7 cellular contexts compared by ENCODE assay signal in genomic region chr7:130887182-130888016, GRCh38.
DNase-seq lines count a peak whose midpoint lies in the region; ATAC-seq and TF ChIP-seq lines count a peak whose summit lies in the region.

No MANE protein-coding gene starts in this region.

- POLR2A ChIA-PET in WTC11 (lab: Charles Lee): no interaction called here

- H3K4me2 ChIP-seq in GM23338 (no peak overlapping the region), fibroblast of lung (ENCODE audit: extremely low read depth, insufficient read depth, low read length) (peak overlapping the region; percentile 41)

- no peak for TF ChIP-seq CTCF in GM23338 (conservative IDR thresholded peaks at IDR 0.05; ENCODE audit: low read depth in 2 of 2)
- no peak for TF ChIP-seq CTCF in WTC11 (IDR thresholded peaks at IDR 0.05)
- TF ChIP-seq CTCF in fibroblast of lung (conservative IDR thresholded peaks at IDR 0.05 in 1 of 2, IDR thresholded peaks at IDR 0.05 in 1 of 2; ENCODE audit: low read depth in 1 of 2, low read length in 2 of 2): no peak

- H3F3A ChIP-seq in GM23338 (replicated peaks; ENCODE audit: low read depth): no peaks in the 10 kb centered on the region

- no peaks in the 10 kb centered on the region; the same call in 1 of the 2 replicates for H4K20me1 ChIP-seq in GM23338 (replicated peaks; ENCODE audit: insufficient read depth)
- no peaks in the 10 kb centered on the region for H4K20me1 ChIP-seq in fibroblast of lung (ENCODE audit: control insufficient read depth, extremely low read depth, insufficient read depth, low read length)

- H3K4me1 Mint-ChIP-seq in GM23338 (peaks cover 24% of the 10 kb centered on the region), WTC11 (peaks cover 12% of the 10 kb centered on the region)
- peaks cover 62% of the 10 kb centered on the region for H3K4me1 Mint-ChIP-seq in stimulated activated effector memory CD8-positive, alpha-beta T cell treated with anti-CD3 and anti-CD28 coated beads, Interleukin-12 subunit alpha, Interleukin-12 subunit beta, amount 100 ng/mL, for 72 hours

- no peak overlapping the region for H3K4me3 Mint-ChIP-seq in GM23338
- no peak overlapping the region for H3K4me3 Mint-ChIP-seq in WTC11
- peak overlapping the region; percentile 17 for H3K4me3 Mint-ChIP-seq in stimulated activated effector memory CD8-positive, alpha-beta T cell treated with anti-CD3 and anti-CD28 coated beads, Interleukin-12 subunit alpha, Interleukin-12 subunit beta, amount 100 ng/mL, for 72 hours

- H3K36me3 Mint-ChIP-seq in GM23338 (ENCODE audit: low read depth) (peaks cover 2% of the 10 kb centered on the region; the same call in 2 of the 3 replicates), WTC11 (0 out of 2 replicates have a peak, but pooled peaks cover 3% of the 10 kb centered on the region)
- H3K36me3 Mint-ChIP-seq in stimulated activated effector memory CD8-positive, alpha-beta T cell treated with anti-CD3 and anti-CD28 coated beads, Interleukin-12 subunit alpha, Interleukin-12 subunit beta, amount 100 ng/mL, for 72 hours: no peaks in the 10 kb centered on the region

- H3K27ac ChIP-seq in GM23338 (ENCODE audit: low read depth) (no peak overlapping the region), fibroblast of lung (ENCODE audit: insufficient read depth, low read length) (peak overlapping the region; percentile 81)

- H3K9me2 ChIP-seq in GM23338 (ENCODE audit: insufficient read depth): no peaks in the 10 kb centered on the region

- DNase-seq in GM23338 (ENCODE audit: low spot score): no peak
- DNase-seq in WTC11 (ENCODE audit: low spot score): no peak
- peak; percentile 69 to 91 for DNase-seq in fibroblast of lung (ENCODE audit: low read depth in 2 of 2)
- no peak for DNase-seq in stimulated activated effector memory CD8-positive, alpha-beta T cell treated with anti-CD3 and anti-CD28 coated beads, Interleukin-12 subunit alpha, Interleukin-12 subunit beta, amount 100 ng/mL, for 72 hours (ENCODE audit: low spot score in 2 of 2)
- no peak for DNase-seq in GM19238 (ENCODE audit: insufficient read length, low spot score)
- no peak for DNase-seq in 8988T
- DNase-seq in DMS 273 (lab: John Stamatoyannopoulos, UW; ENCODE audit: unreplicated experiment): no peak

- H2AFZ ChIP-seq in GM23338 (no peak overlapping the region), fibroblast of lung (ENCODE audit: low read length) (no peak overlapping the region)

- CTCF ChIA-PET in WTC11 (lab: Charles Lee): interaction anchor here (0.8 to 5.7 kb wide), 5 partner anchors 8 to 120 kb away, joined by 3 to 78 read pairs (median 6); no protein-coding TSS in a partner anchor

- H3K4me3 ChIP-seq in GM23338: no peak overlapping the region
- H3K4me3 ChIP-seq in fibroblast of lung (replicated peaks in 1 of 4; ENCODE audit: control extremely low read depth in 1 of 4, insufficient read depth in 1 of 4, low read depth in 3 of 4, low read length in 4 of 4): no peak overlapping the region

- H3K27me3 ChIP-seq in GM23338 (ENCODE audit: insufficient read depth) (no peaks in the 10 kb centered on the region), fibroblast of lung (ENCODE audit: control insufficient read depth, insufficient read depth, low read length) (no peaks in the 10 kb centered on the region)

- H3K79me2 ChIP-seq in GM23338 (replicated peaks; ENCODE audit: insufficient read depth) (no peaks in the 10 kb centered on the region; the same call in 1 of the 2 replicates), fibroblast of lung (ENCODE audit: control insufficient read depth, insufficient read depth, low read length) (peaks cover 93% of the 10 kb centered on the region)

- no peaks in the 10 kb centered on the region for H3K4me1 ChIP-seq in GM23338 (ENCODE audit: insufficient read depth)
- peaks cover 61% of the 10 kb centered on the region for H3K4me1 ChIP-seq in fibroblast of lung (ENCODE audit: control insufficient read depth, extremely low read depth, insufficient read depth, low read length)

- H3K27ac Mint-ChIP-seq in GM23338 (0 out of 2 replicates have a peak overlapping the region, but pooled peaks have one; percentile 22), WTC11 (0 out of 2 replicates have a peak overlapping the region, but pooled peaks have one; percentile 36)
- peak overlapping the region; percentile 94 for H3K27ac Mint-ChIP-seq in stimulated activated effector memory CD8-positive, alpha-beta T cell treated with anti-CD3 and anti-CD28 coated beads, Interleukin-12 subunit alpha, Interleukin-12 subunit beta, amount 100 ng/mL, for 72 hours

- H3K9me3 Mint-ChIP-seq in GM23338 (no peaks in the 10 kb centered on the region), WTC11 (no peaks in the 10 kb centered on the region)
- no peaks in the 10 kb centered on the region for H3K9me3 Mint-ChIP-seq in stimulated activated effector memory CD8-positive, alpha-beta T cell treated with anti-CD3 and anti-CD28 coated beads, Interleukin-12 subunit alpha, Interleukin-12 subunit beta, amount 100 ng/mL, for 72 hours

- H3K36me3 ChIP-seq in GM23338 (ENCODE audit: insufficient read depth) (no peaks in the 10 kb centered on the region), fibroblast of lung (ENCODE audit: control insufficient read depth, insufficient read depth, low read length) (peaks cover 29% of the 10 kb centered on the region)

- peaks cover 3% of the 10 kb centered on the region for H3K27me3 Mint-ChIP-seq in GM23338 (ENCODE audit: insufficient read depth, low read depth, poor library complexity)
- no peaks in the 10 kb centered on the region for H3K27me3 Mint-ChIP-seq in WTC11 (ENCODE audit: low read depth)

- no peak for ATAC-seq in GM23338
- ATAC-seq in WTC11: no peak
- ATAC-seq in stimulated activated effector memory CD8-positive, alpha-beta T cell treated with anti-CD3 and anti-CD28 coated beads, Interleukin-12 subunit alpha, Interleukin-12 subunit beta, amount 100 ng/mL, for 72 hours: peak; percentile 33

- H3K9ac ChIP-seq in fibroblast of lung (ENCODE audit: insufficient read depth, low read length): no peak overlapping the region

- no peaks in the 10 kb centered on the region for H3K9me3 ChIP-seq in fibroblast of lung (ENCODE audit: control insufficient read depth, insufficient read depth, low read depth, low read length)

TF ChIP-seq in GM23338, 12 proteins besides CTCF, POLR2A, EP300 and RAD21 (continues in another document):
- TF ChIP-seq JUNB (IDR thresholded peaks at IDR 0.05; ENCODE audit: unreplicated experiment): no peak
- no peak for TF ChIP-seq ETS1 (IDR thresholded peaks at IDR 0.05)

TF ChIP-seq in WTC11, 78 proteins besides CTCF, POLR2A, EP300 and RAD21:
- no peak for TF ChIP-seq CBFB (CRISPR knock-in tag; IDR thresholded peaks at IDR 0.05; ENCODE audit: low read depth)

Comparison
In these comparisons a context has a peak if more than half of its experiments do, and no peak if none do; other contexts are left out.
1. DNase-seq: peak in fibroblast of lung (2 of 2); none in GM23338 (single experiment), WTC11 (single experiment), stimulated activated effector memory CD8-positive, alpha-beta T cell treated with anti-CD3 and anti-CD28 coated beads, Interleukin-12 subunit alpha, Interleukin-12 subunit beta, amount 100 ng/mL, for 72 hours (0 of 2), GM19238 (single experiment), 8988T (single experiment) and DMS 273 (single experiment).
2. H3K27ac Mint-ChIP-seq: peak in every context shown above with its lines; median percentile 94 in stimulated activated effector memory CD8-positive, alpha-beta T cell treated with anti-CD3 and anti-CD28 coated beads, Interleukin-12 subunit alpha, Interleukin-12 subunit beta, amount 100 ng/mL, for 72 hours; 36 in WTC11; 22 in GM23338.